In genomic region chr10:61719475-61719874, GRCh38 we compare ENCODE assay signal across 1 cellular context. TPM values are rescaled to one million over a fixed set of nuclear protein-coding genes. Genes with fewer than 3 reads are reported as not detected.
"Had no signal": no experiment of that assay in that cellular context is flagged by ENCODE, and none has a peak within 500 bp of the region (broad histone marks: within the 10 kb centered on the region; RNA-seq: fewer than 3 reads in every experiment).

No MANE protein-coding gene starts in this region.

RNA-seq across cellular contexts. Expression of gene CABCOCO1, which starts 56.7 kb away (rescaled TPM):
- total RNA-seq: MCF 10A had no signal
